25 cellular contexts compared by ENCODE assay signal in the genomic region with DNA sequence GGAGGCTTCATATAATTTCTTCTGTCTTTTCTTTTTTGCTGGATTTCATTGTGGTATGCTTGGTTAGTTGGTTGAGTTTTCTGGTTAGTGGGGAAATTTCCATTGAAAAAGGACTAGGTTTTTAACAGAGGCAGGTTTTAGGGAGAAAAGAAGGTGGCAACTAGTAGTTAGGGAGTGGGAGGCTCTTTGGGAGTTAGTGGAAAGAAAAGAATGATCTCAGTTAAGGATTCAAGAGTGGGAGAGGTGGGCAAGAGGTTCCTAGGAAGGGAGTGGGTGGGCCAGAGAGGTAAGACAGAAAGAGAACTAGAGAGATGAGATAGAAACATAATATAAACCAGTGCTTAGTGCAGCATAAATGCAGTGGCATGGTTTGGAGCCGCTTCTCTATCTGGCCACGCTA.
"Had no signal": no experiment of that assay in that cellular context is flagged by ENCODE, and none has a peak within 500 bp of the region (broad histone marks: within the 10 kb centered on the region; RNA-seq: fewer than 3 reads in every experiment).

No MANE protein-coding gene starts in this region.

- H3K9me3 Mint-ChIP-seq: activated naive CD4-positive, alpha-beta T cell treated with anti-CD3 and anti-CD28 coated beads, Interleukin-2, amount 10 ng/mL, durations not matched to agents 7 days and 5 days; dendritic cell treated with granulocyte-macrophage colony-stimulating factor and Interleukin-4, amounts not matched to agents 40 ng/mL and 50 ng/mL, for 4 days; natural killer cell; WTC11 had no signal

- H3K4me3 Mint-ChIP-seq: activated naive CD4-positive, alpha-beta T cell treated with anti-CD3 and anti-CD28 coated beads, Interleukin-2, amount 10 ng/mL, durations not matched to agents 7 days and 5 days; dendritic cell treated with granulocyte-macrophage colony-stimulating factor and Interleukin-4, amounts not matched to agents 40 ng/mL and 50 ng/mL, for 4 days; natural killer cell; WTC11 had no signal

- ATAC-seq: body of pancreas; left lung; natural killer cell; stimulated activated naive CD8-positive, alpha-beta T cell treated with anti-CD3 and anti-CD28 coated beads, Interleukin-15, Interleukin-2, amounts not matched to agents 100 U/mL and 50 U/mL, for 24 hours; WTC11 had no signal

- H3K27me3 Mint-ChIP-seq: progenitor cell of endocrine pancreas had no signal

- H3K27me3 ChIP-seq: body of pancreas, left lung, spleen, tibial artery had no signal

- H3K36me3 ChIP-seq: left lung, spleen, tibial artery had no signal

- H3K9me3 ChIP-seq: body of pancreas, left lung, spleen, tibial artery had no signal

- H3K27ac Mint-ChIP-seq: activated naive CD4-positive, alpha-beta T cell treated with anti-CD3 and anti-CD28 coated beads, Interleukin-2, amount 10 ng/mL, durations not matched to agents 7 days and 5 days; dendritic cell treated with granulocyte-macrophage colony-stimulating factor and Interleukin-4, amounts not matched to agents 40 ng/mL and 50 ng/mL, for 4 days; natural killer cell; progenitor cell of endocrine pancreas; WTC11 had no signal

- H3K36me3 Mint-ChIP-seq: activated naive CD4-positive, alpha-beta T cell treated with anti-CD3 and anti-CD28 coated beads, Interleukin-2, amount 10 ng/mL, durations not matched to agents 7 days and 5 days; natural killer cell; WTC11 had no signal

- H3K27ac ChIP-seq: left lung, tibial artery had no signal

- DNase-seq: activated CD4-positive, alpha-beta T cell treated with anti-CD3 and anti-CD28 coated beads, Interleukin-2, amount 50 U/mL, for 48 hours; activated CD8-positive, alpha-beta memory T cell treated with anti-CD3 and anti-CD28 coated beads, Interleukin-2, amount 50 U/mL, for 48 hours; activated effector memory CD4-positive, alpha-beta T cell treated with anti-CD3 and anti-CD28 coated beads, Interleukin-2, amount 50 U/mL, for 16 hours; activated naive CD4-positive, alpha-beta T cell treated with anti-CD3 and anti-CD28 coated beads, Interleukin-2, amount 10 ng/mL, durations not matched to agents 7 days and 5 days; activated T-cell treated with anti-CD3 and anti-CD28 coated beads, Interleukin-2, amount 50 U/mL, for 48 hours; anterior cingulate cortex; body of pancreas; effector CD4-positive, alpha-beta T cell; erythroblast; foreskin fibroblast; kidney; left lung; mammary epithelial cell; midbrain; natural killer cell; retina; spleen; stimulated activated CD4-positive, alpha-beta T cell treated with anti-CD3 and anti-CD28 coated beads, Interleukin-4, amount 100 ng/mL, for 1 hour; stimulated activated naive CD8-positive, alpha-beta T cell treated with anti-CD3 and anti-CD28 coated beads, Interleukin-15, Interleukin-2, amounts not matched to agents 100 U/mL and 50 U/mL, for 24 hours; T-helper 1 cell; T-helper 9 cell; tibial artery had no signal

- H3K4me3 ChIP-seq: body of pancreas, left lung, spleen, tibial artery had no signal
